7 cellular contexts compared by ENCODE assay signal in the genomic region with DNA sequence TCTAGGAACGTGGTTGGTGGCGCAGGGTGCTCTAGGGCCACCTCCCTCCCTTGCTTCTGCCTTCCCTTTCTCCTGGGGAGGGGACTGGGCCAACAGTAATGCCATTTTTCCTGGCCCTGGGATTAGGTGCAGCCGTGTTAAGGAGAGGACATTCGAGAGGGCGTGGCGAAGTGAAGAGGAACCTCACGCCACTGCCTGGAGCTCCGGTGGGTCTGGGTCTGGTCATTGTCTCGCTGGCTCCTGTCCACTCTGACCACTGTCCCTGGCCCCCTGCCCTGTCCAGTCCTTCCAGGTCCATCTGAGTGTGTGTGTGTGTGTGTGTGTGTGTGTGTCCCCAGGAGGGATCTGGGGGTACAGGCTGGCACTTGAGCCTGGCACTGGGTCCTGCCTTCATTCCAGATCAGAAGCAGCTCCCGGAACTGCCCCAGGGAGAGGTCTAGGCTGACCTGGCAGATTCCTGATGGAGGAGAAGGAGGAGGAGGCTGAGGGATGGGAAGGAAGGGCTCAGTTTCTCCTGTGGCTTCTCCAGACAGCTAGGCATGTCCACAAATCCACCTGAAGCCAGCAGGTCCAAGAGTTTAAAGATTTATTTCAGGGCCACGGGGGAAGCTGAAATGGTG. TPM values are rescaled to one million over a fixed set of nuclear protein-coding genes. Genes with fewer than 3 reads are reported as not detected.
DNase-seq lines count a peak whose midpoint lies in the region; ATAC-seq and TF ChIP-seq lines count a peak whose summit lies in the region.

A gene (plus strand): TSS at position 111 of the 620 bp plus-strand sequence. CDS start 13,124 bp downstream, outside the sequence.

- no peak within 1 kb of the TSS for H4K91ac ChIP-seq in neuronal stem cell (ENCODE audit: low read depth, low read length, poor library complexity)

- DNase-seq in WTC11 (ENCODE audit: low spot score) = no peak
- DNase-seq in Right ventricle myocardium inferior (ENCODE audit: missing footprints) = no peak
- no peak for DNase-seq in neuronal stem cell (ENCODE audit: low spot score)
- no peak for DNase-seq in vagina (ENCODE audit: extremely low spot score in 2 of 2)
- DNase-seq in SW 1271 (lab: John Stamatoyannopoulos, UW) = no peak
- no peak for DNase-seq in activated gamma-delta T cell treated with Interleukin-2 at 50 U/mL for 16 hours
- DNase-seq in Karpas-422 = no peak

- no peak within 1 kb of the TSS for H3K4me2 ChIP-seq in neuronal stem cell (ENCODE audit: insufficient read depth, low read length, poor library complexity, severe bottlenecking)
- H3K4me2 ChIP-seq in Karpas-422 (ENCODE audit: low read depth, low read length, poor library complexity, severe bottlenecking) = no peak within 1 kb of the TSS

- no peak for TF ChIP-seq CTCF in WTC11 (IDR thresholded peaks at IDR 0.05)
- no peak for TF ChIP-seq CTCF in vagina (IDR thresholded peaks at IDR 0.05)

- no peak within 1 kb of the TSS for H2BK12ac ChIP-seq in neuronal stem cell (ENCODE audit: low read length)

- WGBS in neuronal stem cell (ENCODE audit: extremely low coverage in 2 of 2, insufficient read length in 2 of 2, insufficient replicate concordance in 1 of 2), 2 donors = no CpG with 5 or more reads among the region's 11 CpGs

- H3K9me2 ChIP-seq in Karpas-422 (replicated peaks; ENCODE audit: insufficient read depth, low read length) = no peaks in the 10 kb centered on the region

- H3K36me3 ChIP-seq in neuronal stem cell (replicated peaks in 1 of 2; ENCODE audit: control insufficient read depth in 2 of 2, insufficient read depth in 2 of 2, low read length in 2 of 2) (peaks cover 0 to 12% of the 10 kb centered on the region in 2 donors), vagina (no peaks in the 10 kb centered on the region), Karpas-422 (ENCODE audit: insufficient read depth, low read length) (no peaks in the 10 kb centered on the region)

- no peaks in the 10 kb centered on the region for H3K27me3 Mint-ChIP-seq in WTC11 (ENCODE audit: low read depth)

- H2BK15ac ChIP-seq in neuronal stem cell (ENCODE audit: low read length) = peak within 1 kb of the TSS; percentile 12

- no peaks in the 10 kb centered on the region for H3K36me3 Mint-ChIP-seq in WTC11

- no peak within 1 kb of the TSS for H3K4ac ChIP-seq in neuronal stem cell (ENCODE audit: low read length)

- TF ChIP-seq POLR2A in vagina (IDR thresholded peaks at IDR 0.05) = no peak

- no peak within 1 kb of the TSS for H3K14ac ChIP-seq in neuronal stem cell (ENCODE audit: low read length)

- peaks cover 27 to 42% of the 10 kb centered on the region in 2 donors for H3K4me1 ChIP-seq in neuronal stem cell (ENCODE audit: control insufficient read depth in 2 of 2, insufficient read depth in 1 of 2, low read depth in 1 of 2, low read length in 2 of 2)
- peaks cover 99% of the 10 kb centered on the region for H3K4me1 ChIP-seq in vagina
- H3K4me1 ChIP-seq in Karpas-422 (ENCODE audit: low read length) = no peaks in the 10 kb centered on the region

- H3K79me1 ChIP-seq in neuronal stem cell (ENCODE audit: low read depth, low read length) = peaks cover 24% of the 10 kb centered on the region

- H3K9ac ChIP-seq in neuronal stem cell (ENCODE audit: low read depth, low read length, poor library complexity) (peak within 1 kb of the TSS; percentile 65), Karpas-422 (ENCODE audit: low read length) (no peak within 1 kb of the TSS)

- CTCF ChIA-PET in WTC11 (lab: Charles Lee) = interaction anchor here (0.7 kb wide), 1 partner anchor 18 kb away, joined by 3 read pairs; no protein-coding TSS in a partner anchor

- intact Hi-C loops in Right ventricle myocardium inferior (cut with DNase I) (no loop called here), vagina (cut with DNase I) (no loop called here)

- H3K27ac Mint-ChIP-seq in WTC11 = peak within 1 kb of the TSS; percentile 74

- H2AFZ ChIP-seq in neuronal stem cell (ENCODE audit: low read length) (no peak within 1 kb of the TSS), Karpas-422 (ENCODE audit: low read length) (no peak within 1 kb of the TSS)

- no peak within 1 kb of the TSS for H2BK120ac ChIP-seq in neuronal stem cell (ENCODE audit: low read depth, low read length)

- H3K27ac ChIP-seq in neuronal stem cell (replicated peaks; ENCODE audit: low read length) (no peak within 1 kb of the TSS), vagina (peak within 1 kb of the TSS; percentile 89), Karpas-422 (ENCODE audit: low read length) (no peak within 1 kb of the TSS)

- H3K4me3 ChIP-seq in neuronal stem cell (ENCODE audit: low read length in 2 of 2) = no peak within 1 kb of the TSS
- no peak within 1 kb of the TSS for H3K4me3 ChIP-seq in vagina
- no peak within 1 kb of the TSS for H3K4me3 ChIP-seq in Karpas-422 (ENCODE audit: low read length)

- no peaks in the 10 kb centered on the region for H3K9me3 Mint-ChIP-seq in WTC11

- H2BK5ac ChIP-seq in neuronal stem cell (ENCODE audit: low read length) = no peak within 1 kb of the TSS

- no peak within 1 kb of the TSS for H4K8ac ChIP-seq in neuronal stem cell (ENCODE audit: low read depth, low read length)

- peak within 1 kb of the TSS; percentile 20 for H2AK5ac ChIP-seq in neuronal stem cell (ENCODE audit: low read depth, low read length)

- peaks cover 52% of the 10 kb centered on the region for H3K4me1 Mint-ChIP-seq in WTC11

- POLR2A ChIA-PET in WTC11 (lab: Charles Lee) = no interaction called here

- H3K4me3 Mint-ChIP-seq in WTC11 = no peak within 1 kb of the TSS

- peak within 1 kb of the TSS; percentile 48 for H3K23ac ChIP-seq in neuronal stem cell (ENCODE audit: low read depth, low read length, poor library complexity)

- peak within 1 kb of the TSS; percentile 13 for H3K18ac ChIP-seq in neuronal stem cell (ENCODE audit: low read length)

- H3K79me2 ChIP-seq in Karpas-422 (ENCODE audit: low read length) = no peaks in the 10 kb centered on the region

- H3K9me3 ChIP-seq in neuronal stem cell (replicated peaks in 1 of 2; ENCODE audit: control insufficient read depth in 2 of 2, insufficient read depth in 1 of 2, low read depth in 1 of 2, low read length in 2 of 2) (no peaks in the 10 kb centered on the region), vagina (no peaks in the 10 kb centered on the region), Karpas-422 (ENCODE audit: low read length) (no peaks in the 10 kb centered on the region)

- no peak for ATAC-seq in WTC11
- no peak for ATAC-seq in Right ventricle myocardium inferior

- no peaks in the 10 kb centered on the region for H3K27me3 ChIP-seq in neuronal stem cell (ENCODE audit: control insufficient read depth in 3 of 3, insufficient read depth in 3 of 3, low read depth in 1 of 3, low read length in 3 of 3)
- H3K27me3 ChIP-seq in vagina = no peaks in the 10 kb centered on the region
- no peaks in the 10 kb centered on the region for H3K27me3 ChIP-seq in Karpas-422 (ENCODE audit: low read length)

- H4K20me1 ChIP-seq in Karpas-422 (ENCODE audit: insufficient read depth, low read depth, low read length) = peaks cover 39% of the 10 kb centered on the region

TF ChIP-seq in WTC11, 78 proteins besides CTCF, POLR2A, EP300 and RAD21:
- TF ChIP-seq, protein P1, sequence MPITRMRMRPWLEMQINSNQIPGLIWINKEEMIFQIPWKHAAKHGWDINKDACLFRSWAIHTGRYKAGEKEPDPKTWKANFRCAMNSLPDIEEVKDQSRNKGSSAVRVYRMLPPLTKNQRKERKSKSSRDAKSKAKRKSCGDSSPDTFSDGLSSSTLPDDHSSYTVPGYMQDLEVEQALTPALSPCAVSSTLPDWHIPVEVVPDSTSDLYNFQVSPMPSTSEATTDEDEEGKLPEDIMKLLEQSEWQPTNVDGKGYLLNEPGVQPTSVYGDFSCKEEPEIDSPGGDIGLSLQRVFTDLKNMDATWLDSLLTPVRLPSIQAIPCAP (CRISPR knock-in tag; IDR thresholded peaks at IDR 0.05) = no peak
- TF ChIP-seq, protein P2, sequence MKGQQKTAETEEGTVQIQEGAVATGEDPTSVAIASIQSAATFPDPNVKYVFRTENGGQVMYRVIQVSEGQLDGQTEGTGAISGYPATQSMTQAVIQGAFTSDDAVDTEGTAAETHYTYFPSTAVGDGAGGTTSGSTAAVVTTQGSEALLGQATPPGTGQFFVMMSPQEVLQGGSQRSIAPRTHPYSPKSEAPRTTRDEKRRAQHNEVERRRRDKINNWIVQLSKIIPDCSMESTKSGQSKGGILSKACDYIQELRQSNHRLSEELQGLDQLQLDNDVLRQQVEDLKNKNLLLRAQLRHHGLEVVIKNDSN (CRISPR knock-in tag; IDR thresholded peaks at IDR 0.05) = no peak
- no peak for TF ChIP-seq ESRRA (CRISPR knock-in tag; IDR thresholded peaks at IDR 0.05; ENCODE audit: borderline replicate concordance)
- TF ChIP-seq ZNF423 (CRISPR knock-in tag; IDR thresholded peaks at IDR 0.05) = no peak

RNA-seq across cellular contexts. Expression of the gene that starts here (rescaled TPM):
- total RNA-seq in WTC11 (2021) (58.1 to 69.9 TPM (median 61.5 TPM) in 3 replicates), Right ventricle myocardium inferior (60.4 TPM), vagina (73.9 TPM)
- polyA plus RNA-seq in neuronal stem cell (2013, experiment 1 of 2) = 27.1 TPM
- 25.9 TPM for polyA plus RNA-seq in neuronal stem cell (2013, experiment 2 of 2)
- total RNA-seq in Karpas-422 (2014; rRNA removed; shearing (Covaris generic); ENCODE audit: low replicate concordance) = 8.4 and 20.9 TPM in 2 replicates
